34 cellular contexts compared by ENCODE assay signal in the genomic region with DNA sequence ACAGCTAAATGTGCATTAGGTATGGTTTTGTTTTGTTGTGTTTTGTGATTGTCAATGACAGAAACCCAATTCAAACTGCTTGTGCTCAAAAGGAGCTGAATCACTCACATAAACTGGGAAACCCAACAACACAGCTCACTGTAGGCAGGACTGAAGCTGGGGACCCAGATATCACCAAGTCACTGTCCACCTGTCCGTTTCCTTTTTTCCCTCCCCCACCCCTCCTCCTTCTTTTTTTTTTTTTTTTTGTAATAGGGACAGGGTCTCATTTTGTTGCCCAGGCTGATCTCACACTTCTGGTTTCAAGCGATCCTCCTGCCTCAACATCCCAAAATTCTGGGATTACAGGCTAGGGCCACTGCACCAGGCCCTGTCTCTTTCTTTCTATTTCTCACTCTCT.
"Had no signal": no experiment of that assay in that cellular context is flagged by ENCODE, and none has a peak within 500 bp of the region (broad histone marks: within the 10 kb centered on the region; RNA-seq: fewer than 3 reads in every experiment).

No MANE protein-coding gene starts in this region.

- H3K36me3 ChIP-seq: adrenal gland, esophagus squamous epithelium, gastroesophageal sphincter had no signal

- H3K27me3 Mint-ChIP-seq: activated CD4-positive, alpha-beta T cell treated with anti-CD3 and anti-CD28 coated beads for 36 hours; activated naive CD4-positive, alpha-beta T cell treated with anti-CD3 and anti-CD28 coated beads, Interleukin-2, amount 50 U/mL, for 24 hours; activated naive CD8-positive, alpha-beta T cell treated with anti-CD3 and anti-CD28 coated beads for 36 hours; activated naive CD8-positive, alpha-beta T cell treated with anti-CD3 and anti-CD28 coated beads, Interleukin-2, amount 50 U/mL, for 24 hours had no signal

- H3K36me3 Mint-ChIP-seq: activated CD4-positive, alpha-beta memory T cell treated with anti-CD3 and anti-CD28 coated beads for 36 hours; activated CD8-positive, alpha-beta memory T cell treated with anti-CD3 and anti-CD28 coated beads, Interleukin-2, amount 10 ng/mL, durations not matched to agents 7 days and 5 days; activated naive CD4-positive, alpha-beta T cell treated with anti-CD3 and anti-CD28 coated beads, Interleukin-2, amount 50 U/mL, for 24 hours; activated naive CD8-positive, alpha-beta T cell treated with anti-CD3 and anti-CD28 coated beads for 36 hours had no signal

- H3K4me3 Mint-ChIP-seq: activated CD4-positive, alpha-beta memory T cell treated with anti-CD3 and anti-CD28 coated beads for 36 hours; activated CD4-positive, alpha-beta T cell treated with anti-CD3 and anti-CD28 coated beads for 36 hours; activated CD4-positive, alpha-beta T cell treated with anti-CD3 and anti-CD28 coated beads, Interleukin-2, amount 10 ng/mL, durations not matched to agents 24 days and 14 days; activated CD8-positive, alpha-beta memory T cell treated with anti-CD3 and anti-CD28 coated beads, Interleukin-2, amount 10 ng/mL, durations not matched to agents 7 days and 5 days; activated CD8-positive, alpha-beta T cell treated with anti-CD3 and anti-CD28 coated beads, Interleukin-2, amount 10 ng/mL, durations not matched to agents 7 days and 5 days; activated naive CD4-positive, alpha-beta T cell treated with anti-CD3 and anti-CD28 coated beads for 36 hours; activated naive CD4-positive, alpha-beta T cell treated with anti-CD3 and anti-CD28 coated beads, Interleukin-2, amount 50 U/mL, for 24 hours; activated naive CD8-positive, alpha-beta T cell treated with anti-CD3 and anti-CD28 coated beads for 36 hours; activated naive CD8-positive, alpha-beta T cell treated with anti-CD3 and anti-CD28 coated beads, Interleukin-2, amount 50 U/mL, for 24 hours; activated T-helper 1 cell treated with anti-CD3 and anti-CD28 coated beads, Interleukin-12 subunit alpha, Interleukin-12 subunit beta, Interleukin-2, Interleukin-4 antibody, amounts not matched to agents 30 ng/mL and 10 ng/mL and 1 ng/mL, durations not matched to agents 14 hours and 24 hours and 36 hours; effector memory CD8-positive, alpha-beta T cell; T-helper 17 cell; T-helper 2 cell treated with Interferon-gamma antibody and Interleukin-4, amounts not matched to agents 5 μg/mL and 100 μg/mL, for 36 hours had no signal

- ATAC-seq: activated CD8-positive, alpha-beta memory T cell treated with anti-CD3 and anti-CD28 coated beads, Interleukin-2, amount 10 ng/mL, durations not matched to agents 7 days and 5 days; activated CD8-positive, alpha-beta T cell treated with anti-CD3 and anti-CD28 coated beads, Interleukin-2, amount 10 ng/mL, durations not matched to agents 7 days and 5 days; activated naive CD8-positive, alpha-beta T cell treated with anti-CD3 and anti-CD28 coated beads, Interleukin-2, amount 50 U/mL, for 24 hours; body of pancreas; effector memory CD8-positive, alpha-beta T cell; gastroesophageal sphincter; T-helper 17 cell had no signal

- H3K27ac ChIP-seq: adrenal gland, body of pancreas, epithelial cell of prostate, esophagus squamous epithelium, gastroesophageal sphincter had no signal

- H3K27ac Mint-ChIP-seq: activated CD4-positive, alpha-beta memory T cell treated with anti-CD3 and anti-CD28 coated beads for 36 hours; activated CD4-positive, alpha-beta T cell treated with anti-CD3 and anti-CD28 coated beads for 36 hours; activated CD4-positive, alpha-beta T cell treated with anti-CD3 and anti-CD28 coated beads, Interleukin-2, amount 10 ng/mL, durations not matched to agents 24 days and 14 days; activated CD8-positive, alpha-beta memory T cell treated with anti-CD3 and anti-CD28 coated beads, Interleukin-2, amount 10 ng/mL, durations not matched to agents 7 days and 5 days; activated CD8-positive, alpha-beta T cell treated with anti-CD3 and anti-CD28 coated beads, Interleukin-2, amount 10 ng/mL, durations not matched to agents 7 days and 5 days; activated naive CD4-positive, alpha-beta T cell treated with anti-CD3 and anti-CD28 coated beads for 36 hours; activated naive CD4-positive, alpha-beta T cell treated with anti-CD3 and anti-CD28 coated beads, Interleukin-2, amount 50 U/mL, for 24 hours; activated naive CD8-positive, alpha-beta T cell treated with anti-CD3 and anti-CD28 coated beads for 36 hours; activated naive CD8-positive, alpha-beta T cell treated with anti-CD3 and anti-CD28 coated beads, Interleukin-2, amount 50 U/mL, for 24 hours; activated T-helper 1 cell treated with anti-CD3 and anti-CD28 coated beads, Interleukin-12 subunit alpha, Interleukin-12 subunit beta, Interleukin-2, Interleukin-4 antibody, amounts not matched to agents 30 ng/mL and 10 ng/mL and 1 ng/mL, durations not matched to agents 14 hours and 24 hours and 36 hours; activated T-helper 2 cell treated with anti-CD3 and anti-CD28 coated beads, Interferon-gamma antibody, Interleukin-2, Interleukin-4, amounts not matched to agents 10 μg/mL and 5 μg/mL and 100 μg/mL, durations not matched to agents 14 hours and 24 hours and 36 hours; effector memory CD8-positive, alpha-beta T cell; T-helper 17 cell; T-helper 2 cell treated with Interferon-gamma antibody and Interleukin-4, amounts not matched to agents 5 μg/mL and 100 μg/mL, for 36 hours had no signal

- DNase-seq: activated CD4-positive, alpha-beta T cell treated with anti-CD3 and anti-CD28 coated beads for 36 hours; activated CD4-positive, alpha-beta T cell treated with anti-CD3 and anti-CD28 coated beads, Interleukin-2, amount 10 ng/mL, durations not matched to agents 24 days and 14 days; activated CD4-positive, CD25-positive, alpha-beta regulatory T cell; activated CD4-positive, CD25-positive, alpha-beta regulatory T cell treated with anti-CD3 and anti-CD28 coated beads, Interleukin-2, amount 50 U/mL, for 72 hours; activated CD8-positive, alpha-beta memory T cell treated with anti-CD3 and anti-CD28 coated beads, Interleukin-2, amount 10 ng/mL, durations not matched to agents 7 days and 5 days; activated CD8-positive, alpha-beta memory T cell treated with anti-CD3 and anti-CD28 coated beads, Interleukin-2, amount 50 U/mL, for 4 hours; activated CD8-positive, alpha-beta T cell treated with anti-CD3 and anti-CD28 coated beads, Interleukin-2, amount 10 ng/mL, durations not matched to agents 7 days and 5 days; activated effector memory CD4-positive, alpha-beta T cell treated with anti-CD3 and anti-CD28 coated beads, Interleukin-2, amount 50 U/mL, for 16 hours; activated naive CD4-positive, alpha-beta T cell treated with anti-CD3 and anti-CD28 coated beads for 36 hours; activated naive CD8-positive, alpha-beta T cell treated with anti-CD3 and anti-CD28 coated beads for 36 hours; activated naive CD8-positive, alpha-beta T cell treated with anti-CD3 and anti-CD28 coated beads, Interleukin-2, amount 50 U/mL, for 24 hours; activated T-cell treated with anti-CD3 and anti-CD28 coated beads, Interleukin-2, amount 50 U/mL, for 1 hour; activated T-cell treated with anti-CD3 and anti-CD28 coated beads, Interleukin-2, amount 50 U/mL, for 48 hours; adrenal gland; amygdala; aorta; body of pancreas; caudate nucleus; cortex of kidney; dermis blood vessel endothelial cell; effector CD4-positive, alpha-beta T cell; effector memory CD8-positive, alpha-beta T cell; esophagus squamous epithelium; foreskin melanocyte; T-helper 1 cell; T-helper 17 cell; T1000 had no signal

- H3K9me3 Mint-ChIP-seq: activated CD4-positive, alpha-beta memory T cell treated with anti-CD3 and anti-CD28 coated beads for 36 hours; activated CD4-positive, alpha-beta T cell treated with anti-CD3 and anti-CD28 coated beads, Interleukin-2, amount 10 ng/mL, durations not matched to agents 24 days and 14 days; activated naive CD4-positive, alpha-beta T cell treated with anti-CD3 and anti-CD28 coated beads for 36 hours; activated naive CD4-positive, alpha-beta T cell treated with anti-CD3 and anti-CD28 coated beads, Interleukin-2, amount 50 U/mL, for 24 hours; activated naive CD8-positive, alpha-beta T cell treated with anti-CD3 and anti-CD28 coated beads for 36 hours; activated naive CD8-positive, alpha-beta T cell treated with anti-CD3 and anti-CD28 coated beads, Interleukin-2, amount 50 U/mL, for 24 hours; activated T-helper 1 cell treated with anti-CD3 and anti-CD28 coated beads, Interleukin-12 subunit alpha, Interleukin-12 subunit beta, Interleukin-2, Interleukin-4 antibody, amounts not matched to agents 30 ng/mL and 10 ng/mL and 1 ng/mL, durations not matched to agents 14 hours and 24 hours and 36 hours; activated T-helper 2 cell treated with anti-CD3 and anti-CD28 coated beads, Interferon-gamma antibody, Interleukin-2, Interleukin-4, amounts not matched to agents 10 μg/mL and 5 μg/mL and 100 μg/mL, durations not matched to agents 14 hours and 24 hours and 36 hours; effector memory CD8-positive, alpha-beta T cell; T-helper 2 cell treated with Interferon-gamma antibody and Interleukin-4, amounts not matched to agents 5 μg/mL and 100 μg/mL, for 36 hours had no signal

- H3K27me3 ChIP-seq: adrenal gland, body of pancreas, gastroesophageal sphincter had no signal

- H3K4me1 Mint-ChIP-seq: T-helper 17 cell had no signal

- H3K4me3 ChIP-seq: adrenal gland, body of pancreas, esophagus squamous epithelium, gastroesophageal sphincter had no signal

- H3K4me1 ChIP-seq: adrenal gland, gastroesophageal sphincter had no signal

- H3K9me3 ChIP-seq: adrenal gland, body of pancreas, esophagus squamous epithelium, gastroesophageal sphincter had no signal
